Comparison of ENCODE assay signal across 8 cellular contexts in genomic region chr2:240494942-240495341, GRCh38. TPM values are rescaled to one million over a fixed set of nuclear protein-coding genes. Genes with fewer than 3 reads are reported as not detected.
DNase-seq lines count a peak whose midpoint lies in the region; ATAC-seq, FAIRE-seq and TF ChIP-seq lines count a peak whose summit lies in the region.
"Not testable (repeated sequence)": the region's sequence is repeated elsewhere in the genome, so short reads cannot be mapped to it uniquely, and the experiment has no call there.

No MANE protein-coding gene starts in this region.

- intact Hi-C loops in Caco-2 (cut with micrococcal nuclease; ENCODE audit: unreplicated experiment); PC-3 (cut with micrococcal nuclease); left ventricle myocardium inferior (cut with micrococcal nuclease): not testable (repeated sequence)

- not testable (repeated sequence) for H3K79me2 ChIP-seq in PC-3 (ENCODE audit: low read length); H1 (ENCODE audit: control insufficient read depth in 1 of 2, insufficient read depth in 2 of 2, low read length in 2 of 2)

- H3K27ac ChIP-seq in PC-3 (ENCODE audit: low read length); H1 (ENCODE audit: low read depth, low read length); left ventricle myocardium inferior (replicated peaks): not testable (repeated sequence)

- H2BK12ac ChIP-seq in H1 (ENCODE audit: low read depth, low read length): not testable (repeated sequence)

- not testable (repeated sequence) for TF ChIP-seq EP300 in H1 (IDR thresholded peaks at IDR 0.05; ENCODE audit: borderline replicate concordance in 1 of 2, low read depth in 2 of 2, low read length in 2 of 2)

- not testable (repeated sequence) for H2AK5ac ChIP-seq in H1 (ENCODE audit: low read depth, low read length)

- not testable (repeated sequence) for H3K23me2 ChIP-seq in H1 (ENCODE audit: low read depth, low read length)

- H3K9me3 ChIP-seq in Caco-2; PC-3 (ENCODE audit: low read length): not testable (repeated sequence)
- H3K9me3 ChIP-seq in H1 (ENCODE audit: insufficient read depth in 2 of 2, low read depth in 1 of 2, low read length in 1 of 2) (peaks cover 19 to 25% of the 10 kb centered on the region in 2 experiments), left ventricle myocardium inferior (replicated peaks) (peaks cover 27% of the 10 kb centered on the region)

- peak; percentile 27 to 43; a peak in 3 of 4 replicates for TF ChIP-seq RAD21 in H1 (IDR thresholded peaks at IDR 0.05 in 1 of 2, conservative IDR thresholded peaks at IDR 0.05 in 1 of 2; ENCODE audit: low read depth in 2 of 2, low read length in 2 of 2)

- H3K9ac ChIP-seq in PC-3 (ENCODE audit: low read length); H1 (replicated peaks in 1 of 4; ENCODE audit: extremely low read depth in 1 of 4, low read depth in 3 of 4, low read length in 3 of 4): not testable (repeated sequence)

- DNase-seq in Caco-2 (peak in 1 of 2 experiments; percentile 19), PC-3 (peak; percentile 14), omental fat pad (ENCODE audit: low spot score) (peak; percentile 16), type B pancreatic cell (ENCODE audit: extremely low spot score, unreplicated experiment) (peak; percentile 47)
- DNase-seq in HFF-Myc (ENCODE audit: extremely low read depth, low read depth); H1 (ENCODE audit: low read depth in 1 of 2, low spot score in 2 of 2); left ventricle myocardium inferior: not testable (repeated sequence)
- DNase-seq in activated T-cell treated with anti-CD3 and anti-CD28 coated beads, Interleukin-2, amount 50 U/mL, for 1 hour: peak; percentile 9

- not testable (repeated sequence) for H3K14ac ChIP-seq in H1 (ENCODE audit: insufficient read length)

- H4K8ac ChIP-seq in H1 (ENCODE audit: extremely low read depth, insufficient read depth, low read length): not testable (repeated sequence)

- not testable (repeated sequence) for H3K79me1 ChIP-seq in H1 (ENCODE audit: low read depth, low read length)

- ATAC-seq in PC-3; omental fat pad (ENCODE audit: low FRiP score): not testable (repeated sequence)

- not testable (repeated sequence) for H3K27me3 Mint-ChIP-seq in Caco-2 (ENCODE audit: insufficient read depth, unreplicated experiment); type B pancreatic cell

- H3K4me1 Mint-ChIP-seq in Caco-2 (ENCODE audit: low read depth, unreplicated experiment); type B pancreatic cell (ENCODE audit: unreplicated experiment): not testable (repeated sequence)

- not testable (repeated sequence) for H3K27ac Mint-ChIP-seq in Caco-2 (ENCODE audit: unreplicated experiment); type B pancreatic cell

- CTCF ChIA-PET in Caco-2 (lab: Charles Lee); PC-3 (lab: Charles Lee): not testable (repeated sequence)
- CTCF ChIA-PET in H1 (lab: Charles Lee; ENCODE audit: partially characterized antibody): interaction anchor here (0.6 to 3.4 kb wide), 2 partner anchors 36 to 162 kb away, joined by 3 to 9 read pairs; no protein-coding TSS in a partner anchor

- H3K4me2 ChIP-seq in PC-3 (ENCODE audit: low read length); H1 (ENCODE audit: insufficient read depth in 1 of 2, low read depth in 2 of 2, low read length in 2 of 2): not testable (repeated sequence)

- not testable (repeated sequence) for H4K91ac ChIP-seq in H1 (replicated peaks; ENCODE audit: insufficient read length, low read length)

- TF ChIP-seq CTCF in Caco-2 (IDR thresholded peaks at IDR 0.05; ENCODE audit: insufficient read depth in 1 of 2, low read depth in 1 of 2, low read length in 1 of 2, severe bottlenecking in 1 of 2, unreplicated experiment in 1 of 2) (peak; percentile 14 to 16), HFF-Myc (IDR thresholded peaks at IDR 0.05; ENCODE audit: low read depth, low read length, missing control alignments) (peak; percentile 39), PC-3 (conservative IDR thresholded peaks at IDR 0.05; ENCODE audit: low read depth, low read length) (peak; percentile 39; the same call in 1 of the 2 replicates), H1 (IDR thresholded peaks at IDR 0.05; ENCODE audit: control extremely low read depth in 1 of 3, insufficient read depth in 1 of 3, low read depth in 1 of 3, low read length in 3 of 3) (peak; percentile 23 to 56 (median 30); a peak in 3 of 4 replicates), left ventricle myocardium inferior (IDR thresholded peaks at IDR 0.05; ENCODE audit: borderline replicate concordance) (peak; percentile 41), type B pancreatic cell (conservative IDR thresholded peaks at IDR 0.05) (peak; percentile 62)
- not testable (repeated sequence) for TF ChIP-seq CTCF in omental fat pad (IDR thresholded peaks at IDR 0.05)

- not testable (repeated sequence) for H3K27me3 ChIP-seq in Caco-2 (replicated peaks; ENCODE audit: control insufficient read depth, insufficient read depth, low read length); PC-3 (ENCODE audit: low read length); H1 (replicated peaks in 1 of 4; ENCODE audit: control insufficient read depth in 3 of 4, extremely low read depth in 1 of 4, insufficient read depth in 3 of 4, low read length in 3 of 4); left ventricle myocardium inferior (ENCODE audit: low read depth)

- H2BK120ac ChIP-seq in H1 (replicated peaks; ENCODE audit: low read depth, low read length): not testable (repeated sequence)

- H3K36me3 ChIP-seq in Caco-2 (ENCODE audit: control insufficient read depth, insufficient read depth, low read length); PC-3 (ENCODE audit: low read depth, low read length); H1 (ENCODE audit: control insufficient read depth in 2 of 4, insufficient read depth in 4 of 4, low read length in 3 of 4): not testable (repeated sequence)
- peaks cover 15% of the 10 kb centered on the region for H3K36me3 ChIP-seq in left ventricle myocardium inferior

- not testable (repeated sequence) for H3K56ac ChIP-seq in H1 (replicated peaks; ENCODE audit: insufficient read length, low read depth, low read length)

- H4K20me1 ChIP-seq in PC-3 (ENCODE audit: low read length); H1 (replicated peaks in 1 of 2; ENCODE audit: control insufficient read depth in 1 of 2, insufficient read depth in 2 of 2, low read length in 2 of 2): not testable (repeated sequence)

- not testable (repeated sequence) for H3K4me3 Mint-ChIP-seq in Caco-2 (ENCODE audit: unreplicated experiment); type B pancreatic cell

- WGBS in H1 (ENCODE audit: extremely low coverage in 1 of 2, insufficient coverage in 1 of 2, insufficient read length in 1 of 2, insufficient replicate concordance in 2 of 2, low coverage in 1 of 2, low lambda C conversion rate in 2 of 2, missing lambda C conversion rate in 1 of 2), 2 experiments: 82% methylated on average over 11 of the region's 11 CpGs; no CpG with 5 or more reads in 1 of the 2 experiments

- H3K4me1 ChIP-seq in Caco-2; PC-3 (ENCODE audit: insufficient read depth, low read length); H1 (replicated peaks in 1 of 4; ENCODE audit: control insufficient read depth in 3 of 4, insufficient read depth in 4 of 4, low read length in 3 of 4); left ventricle myocardium inferior: not testable (repeated sequence)

- H4K5ac ChIP-seq in H1 (ENCODE audit: insufficient read length, low read depth, low read length): not testable (repeated sequence)

- H3K18ac ChIP-seq in H1 (ENCODE audit: extremely low read depth, low read length): not testable (repeated sequence)

- H2BK15ac ChIP-seq in H1 (ENCODE audit: low read length): not testable (repeated sequence)

- not testable (repeated sequence) for TF ChIP-seq POLR2A in H1 (IDR thresholded peaks at IDR 0.05; ENCODE audit: control extremely low read depth in 1 of 2, low read depth in 2 of 2, low read length in 2 of 2)

- POLR2A ChIA-PET in Caco-2 (lab: Charles Lee); PC-3 (lab: Charles Lee; ENCODE audit: unreplicated experiment); H1 (lab: Charles Lee; ENCODE audit: partially characterized antibody): not testable (repeated sequence)

- not testable (repeated sequence) for BruUV-seq in Caco-2 (replicated peaks; lab: Mats Ljungman, UMichigan); PC-3 (replicated peaks; lab: Mats Ljungman, UMichigan)

- not testable (repeated sequence) for H2AFZ ChIP-seq in PC-3 (ENCODE audit: low read length); H1 (ENCODE audit: low read length)

- H3K4ac ChIP-seq in H1 (replicated peaks; ENCODE audit: insufficient read length, low read depth, low read length): not testable (repeated sequence)

- not testable (repeated sequence) for H3K36me3 Mint-ChIP-seq in Caco-2 (ENCODE audit: insufficient read depth, unreplicated experiment); type B pancreatic cell

- H3K9me2 ChIP-seq in PC-3 (replicated peaks; ENCODE audit: low read length): not testable (repeated sequence)

- not testable (repeated sequence) for H3K23ac ChIP-seq in H1 (ENCODE audit: insufficient read length)

- H3K9me3 Mint-ChIP-seq in Caco-2 (ENCODE audit: unreplicated experiment): peaks cover 37% of the 10 kb centered on the region
- not testable (repeated sequence) for H3K9me3 Mint-ChIP-seq in type B pancreatic cell

- not testable (repeated sequence) for H3F3A ChIP-seq in PC-3 (ENCODE audit: low read length, unreplicated experiment)

- not testable (repeated sequence) for H3K4me3 ChIP-seq in Caco-2 (ENCODE audit: low read depth, low read length); HFF-Myc (replicated peaks; ENCODE audit: low read depth, low read length); PC-3 (ENCODE audit: low read length); H1 (ENCODE audit: extremely low read depth in 1 of 4, insufficient read depth in 2 of 4, low read depth in 3 of 4, low read length in 4 of 4); left ventricle myocardium inferior

- not testable (repeated sequence) for H2BK5ac ChIP-seq in H1 (ENCODE audit: low read depth, low read length)

- H2BK20ac ChIP-seq in H1 (ENCODE audit: low read length): not testable (repeated sequence)

- not testable (repeated sequence) for FAIRE-seq in H1 (lab: Jason Lieb, UNC)

RNA-seq across cellular contexts. Expression of gene GPC1, which starts 59.5 kb away (rescaled TPM):
- 39.9 and 45.2 TPM in 2 replicates for total RNA-seq in Caco-2 (2022)
- 37.1 and 56.7 TPM in 2 replicates for total RNA-seq in PC-3 (2014; rRNA removed)
- total RNA-seq in H1 (2021; fragmentation: NEBNext Ultra II Directional; extraction: Animal tissue kit (Norgen Biotek cat#: 25700)): 28.3 and 31.9 TPM in 2 replicates
- polyA plus RNA-seq in H1 (2011; rRNA removed): 21.9 and 30.2 TPM in 2 replicates
- 22.1 TPM for polyA plus RNA-seq in H1 (2011; cell fraction: cytosol; rRNA removed)
- polyA plus RNA-seq in H1 (2011; cell fraction: nucleus; rRNA removed): 47.6 TPM
- 18.4 to 31.5 TPM (median 29.5 TPM) in 4 replicates for polyA plus RNA-seq in H1 (2012, experiment 1 of 2)
- polyA plus RNA-seq in H1 (2012, experiment 2 of 2): 27.9 TPM
- polyA plus RNA-seq in H1 (2013, experiment 1 of 2): 42.0 TPM
- 37.4 TPM for polyA plus RNA-seq in H1 (2013, experiment 2 of 2)
- polyA minus RNA-seq in H1 (2011; rRNA and poly(A)+ RNA removed): 14.3 and 16.0 TPM in 2 replicates
- 29.2 TPM for polyA minus RNA-seq in H1 (2011; cell fraction: cytosol; rRNA and poly(A)+ RNA removed)
- 22.9 TPM for polyA minus RNA-seq in H1 (2011; cell fraction: nucleus; rRNA and poly(A)+ RNA removed)
- 187 TPM for total RNA-seq in left ventricle myocardium inferior
- total RNA-seq in omental fat pad: 10 to 100 TPM; 33.6 to 91.4 (median 39.5) TPM
- total RNA-seq in type B pancreatic cell (ENCODE audit: low replicate concordance): 58.0 and 78.0 TPM in 2 replicates
